Comparison of ENCODE assay signal across 1 cellular context in genomic region chr19:34999498-35000337, GRCh38.
TF ChIP-seq lines count a peak whose summit lies in the region.

Gene GRAMD1A (plus strand): TSS chr19:35000323. CDS start chr19:35000479, 156 bp downstream.

TF ChIP-seq in HepG2, 621 proteins besides CTCF, POLR2A, EP300 and RAD21 (continued from another document):
- TF ChIP-seq, protein P1, sequence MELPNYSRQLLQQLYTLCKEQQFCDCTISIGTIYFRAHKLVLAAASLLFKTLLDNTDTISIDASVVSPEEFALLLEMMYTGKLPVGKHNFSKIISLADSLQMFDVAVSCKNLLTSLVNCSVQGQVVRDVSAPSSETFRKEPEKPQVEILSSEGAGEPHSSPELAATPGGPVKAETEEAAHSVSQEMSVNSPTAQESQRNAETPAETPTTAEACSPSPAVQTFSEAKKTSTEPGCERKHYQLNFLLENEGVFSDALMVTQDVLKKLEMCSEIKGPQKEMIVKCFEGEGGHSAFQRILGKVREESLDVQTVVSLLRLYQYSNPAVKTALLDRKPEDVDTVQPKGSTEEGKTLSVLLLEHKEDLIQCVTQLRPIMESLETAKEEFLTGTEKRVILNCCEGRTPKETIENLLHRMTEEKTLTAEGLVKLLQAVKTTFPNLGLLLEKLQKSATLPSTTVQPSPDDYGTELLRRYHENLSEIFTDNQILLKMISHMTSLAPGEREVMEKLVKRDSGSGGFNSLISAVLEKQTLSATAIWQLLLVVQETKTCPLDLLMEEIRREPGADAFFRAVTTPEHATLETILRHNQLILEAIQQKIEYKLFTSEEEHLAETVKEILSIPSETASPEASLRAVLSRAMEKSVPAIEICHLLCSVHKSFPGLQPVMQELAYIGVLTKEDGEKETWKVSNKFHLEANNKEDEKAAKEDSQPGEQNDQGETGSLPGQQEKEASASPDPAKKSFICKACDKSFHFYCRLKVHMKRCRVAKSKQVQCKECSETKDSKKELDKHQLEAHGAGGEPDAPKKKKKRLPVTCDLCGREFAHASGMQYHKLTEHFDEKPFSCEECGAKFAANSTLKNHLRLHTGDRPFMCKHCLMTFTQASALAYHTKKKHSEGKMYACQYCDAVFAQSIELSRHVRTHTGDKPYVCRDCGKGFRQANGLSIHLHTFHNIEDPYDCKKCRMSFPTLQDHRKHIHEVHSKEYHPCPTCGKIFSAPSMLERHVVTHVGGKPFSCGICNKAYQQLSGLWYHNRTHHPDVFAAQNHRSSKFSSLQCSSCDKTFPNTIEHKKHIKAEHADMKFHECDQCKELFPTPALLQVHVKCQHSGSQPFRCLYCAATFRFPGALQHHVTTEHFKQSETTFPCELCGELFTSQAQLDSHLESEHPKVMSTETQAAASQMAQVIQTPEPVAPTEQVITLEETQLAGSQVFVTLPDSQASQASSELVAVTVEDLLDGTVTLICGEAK (IDR thresholded peaks at IDR 0.05) = no peak
- TF ChIP-seq, protein P1 (CRISPR knock-in tag; IDR thresholded peaks at IDR 0.05) = peak; percentile 21; the same call in 1 of the 2 replicates
- TF ChIP-seq CBX2 (IDR thresholded peaks at IDR 0.05; ENCODE audit: low read depth, low read length) (no peak), CBX2 (CRISPR knock-in tag; IDR thresholded peaks at IDR 0.05; ENCODE audit: low read depth) (no peak), SYNCRIP (IDR thresholded peaks at IDR 0.05; ENCODE audit: insufficient read depth, low read depth, low read length) (no peak), ZNF430 (CRISPR knock-in tag; IDR thresholded peaks at IDR 0.05) (peak; percentile 2; the same call in 1 of the 2 replicates), ZMYM2 (CRISPR knock-in tag; IDR thresholded peaks at IDR 0.05) (no peak), ZNF235 (CRISPR knock-in tag; IDR thresholded peaks at IDR 0.05; ENCODE audit: borderline replicate concordance) (no peak), FLYWCH1 (CRISPR knock-in tag; IDR thresholded peaks at IDR 0.05) (no peak), ZNF230 (CRISPR knock-in tag; IDR thresholded peaks at IDR 0.05) (0 out of 2 replicates have a peak, but pooled peaks have one; percentile 61), NR2F1 (CRISPR knock-in tag; IDR thresholded peaks at IDR 0.05) (no peak), ATF7-NPFF (CRISPR knock-in tag; IDR thresholded peaks at IDR 0.05; ENCODE audit: low read depth) (no peak), PCBP2 (optimal IDR thresholded peaks at IDR 0.05; ENCODE audit: low read depth, low read length, poor library complexity, severe bottlenecking) (no peak), NCOA1 (CRISPR knock-in tag; IDR thresholded peaks at IDR 0.05) (no peak), CREM (IDR thresholded peaks at IDR 0.05) (peak; percentile 61; the same call in 1 of the 2 replicates), CREM (CRISPR knock-in tag; IDR thresholded peaks at IDR 0.05) (no peak), NFIB (CRISPR knock-in tag; IDR thresholded peaks at IDR 0.05; ENCODE audit: borderline replicate concordance) (no peak), MIXL1 (CRISPR knock-in tag; IDR thresholded peaks at IDR 0.05) (no peak), NCOA2 (CRISPR knock-in tag; IDR thresholded peaks at IDR 0.05) (no peak), KMT2A (CRISPR knock-in tag; IDR thresholded peaks at IDR 0.05) (no peak), POLR2G (IDR thresholded peaks at IDR 0.05; ENCODE audit: low read depth, low read length) (peak; percentile 73), ARID5B (CRISPR knock-in tag; IDR thresholded peaks at IDR 0.05) (no peak), MZF1 (CRISPR knock-in tag; IDR thresholded peaks at IDR 0.05; ENCODE audit: borderline replicate concordance) (no peak), KAT2B (IDR thresholded peaks at IDR 0.05; ENCODE audit: borderline replicate concordance, low read depth, low read length) (no peak), ZNF530 (CRISPR knock-in tag; IDR thresholded peaks at IDR 0.05; ENCODE audit: low read depth) (no peak), HMG20A (CRISPR knock-in tag; IDR thresholded peaks at IDR 0.05; ENCODE audit: borderline replicate concordance) (no peak), ZNF850 (CRISPR knock-in tag; conservative IDR thresholded peaks at IDR 0.05) (no peak), HNRNPL (IDR thresholded peaks at IDR 0.05; ENCODE audit: low read depth, low read length) (no peak), ZNF354B (CRISPR knock-in tag; IDR thresholded peaks at IDR 0.05) (no peak), ZSCAN9 (CRISPR knock-in tag; IDR thresholded peaks at IDR 0.05; ENCODE audit: borderline replicate concordance) (no peak), ZBTB7B (CRISPR knock-in tag; IDR thresholded peaks at IDR 0.05) (no peak), ETV5 (CRISPR knock-in tag; IDR thresholded peaks at IDR 0.05; ENCODE audit: borderline replicate concordance) (peak; percentile 31; the same call in 1 of the 2 replicates), MAFG (CRISPR knock-in tag; IDR thresholded peaks at IDR 0.05) (no peak), PBX3 (CRISPR knock-in tag; IDR thresholded peaks at IDR 0.05; ENCODE audit: borderline replicate concordance) (no peak), ZNF451 (CRISPR knock-in tag; IDR thresholded peaks at IDR 0.05) (no peak), HCFC1 (IDR thresholded peaks at IDR 0.05; ENCODE audit: low read depth, low read length) (no peak), DPF2 (CRISPR knock-in tag; IDR thresholded peaks at IDR 0.05; ENCODE audit: borderline replicate concordance, low read depth) (no peak), ZNF432 (CRISPR knock-in tag; IDR thresholded peaks at IDR 0.05; ENCODE audit: borderline replicate concordance) (no peak), SP5 (CRISPR knock-in tag; IDR thresholded peaks at IDR 0.05; ENCODE audit: borderline replicate concordance, low read depth) (peak; percentile 56; the same call in 1 of the 2 replicates)
- TF ChIP-seq, protein P2, sequence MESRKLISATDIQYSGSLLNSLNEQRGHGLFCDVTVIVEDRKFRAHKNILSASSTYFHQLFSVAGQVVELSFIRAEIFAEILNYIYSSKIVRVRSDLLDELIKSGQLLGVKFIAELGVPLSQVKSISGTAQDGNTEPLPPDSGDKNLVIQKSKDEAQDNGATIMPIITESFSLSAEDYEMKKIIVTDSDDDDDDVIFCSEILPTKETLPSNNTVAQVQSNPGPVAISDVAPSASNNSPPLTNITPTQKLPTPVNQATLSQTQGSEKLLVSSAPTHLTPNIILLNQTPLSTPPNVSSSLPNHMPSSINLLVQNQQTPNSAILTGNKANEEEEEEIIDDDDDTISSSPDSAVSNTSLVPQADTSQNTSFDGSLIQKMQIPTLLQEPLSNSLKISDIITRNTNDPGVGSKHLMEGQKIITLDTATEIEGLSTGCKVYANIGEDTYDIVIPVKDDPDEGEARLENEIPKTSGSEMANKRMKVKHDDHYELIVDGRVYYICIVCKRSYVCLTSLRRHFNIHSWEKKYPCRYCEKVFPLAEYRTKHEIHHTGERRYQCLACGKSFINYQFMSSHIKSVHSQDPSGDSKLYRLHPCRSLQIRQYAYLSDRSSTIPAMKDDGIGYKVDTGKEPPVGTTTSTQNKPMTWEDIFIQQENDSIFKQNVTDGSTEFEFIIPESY (CRISPR knock-in tag; IDR thresholded peaks at IDR 0.05) = no peak
- TF ChIP-seq, protein P3, sequence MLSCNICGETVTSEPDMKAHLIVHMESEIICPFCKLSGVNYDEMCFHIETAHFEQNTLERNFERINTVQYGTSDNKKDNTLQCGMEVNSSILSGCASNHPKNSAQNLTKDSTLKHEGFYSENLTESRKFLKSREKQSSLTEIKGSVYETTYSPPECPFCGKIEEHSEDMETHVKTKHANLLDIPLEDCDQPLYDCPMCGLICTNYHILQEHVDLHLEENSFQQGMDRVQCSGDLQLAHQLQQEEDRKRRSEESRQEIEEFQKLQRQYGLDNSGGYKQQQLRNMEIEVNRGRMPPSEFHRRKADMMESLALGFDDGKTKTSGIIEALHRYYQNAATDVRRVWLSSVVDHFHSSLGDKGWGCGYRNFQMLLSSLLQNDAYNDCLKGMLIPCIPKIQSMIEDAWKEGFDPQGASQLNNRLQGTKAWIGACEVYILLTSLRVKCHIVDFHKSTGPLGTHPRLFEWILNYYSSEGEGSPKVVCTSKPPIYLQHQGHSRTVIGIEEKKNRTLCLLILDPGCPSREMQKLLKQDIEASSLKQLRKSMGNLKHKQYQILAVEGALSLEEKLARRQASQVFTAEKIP (CRISPR knock-in tag; IDR thresholded peaks at IDR 0.05; ENCODE audit: borderline replicate concordance) = no peak
- TF ChIP-seq, protein P4, sequence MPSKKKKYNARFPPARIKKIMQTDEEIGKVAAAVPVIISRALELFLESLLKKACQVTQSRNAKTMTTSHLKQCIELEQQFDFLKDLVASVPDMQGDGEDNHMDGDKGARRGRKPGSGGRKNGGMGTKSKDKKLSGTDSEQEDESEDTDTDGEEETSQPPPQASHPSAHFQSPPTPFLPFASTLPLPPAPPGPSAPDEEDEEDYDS (CRISPR knock-in tag; IDR thresholded peaks at IDR 0.05) = peak; percentile 80
- TF ChIP-seq, protein P5, sequence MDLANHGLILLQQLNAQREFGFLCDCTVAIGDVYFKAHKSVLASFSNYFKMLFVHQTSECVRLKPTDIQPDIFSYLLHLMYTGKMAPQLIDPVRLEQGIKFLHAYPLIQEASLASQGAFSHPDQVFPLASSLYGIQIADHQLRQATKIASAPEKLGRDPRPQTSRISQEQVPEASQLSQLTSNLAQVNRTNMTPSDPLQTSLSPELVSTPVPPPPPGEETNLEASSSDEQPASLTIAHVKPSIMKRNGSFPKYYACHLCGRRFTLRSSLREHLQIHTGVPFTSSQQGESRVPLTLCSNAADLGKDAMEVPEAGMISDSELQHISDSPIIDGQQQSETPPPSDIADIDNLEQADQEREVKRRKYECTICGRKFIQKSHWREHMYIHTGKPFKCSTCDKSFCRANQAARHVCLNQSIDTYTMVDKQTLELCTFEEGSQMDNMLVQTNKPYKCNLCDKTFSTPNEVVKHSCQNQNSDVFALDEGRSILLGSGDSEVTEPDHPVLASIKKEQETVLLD (CRISPR knock-in tag; IDR thresholded peaks at IDR 0.05; ENCODE audit: low read depth) = peak; percentile 65; the same call in 1 of the 2 replicates
